In the genomic region with DNA sequence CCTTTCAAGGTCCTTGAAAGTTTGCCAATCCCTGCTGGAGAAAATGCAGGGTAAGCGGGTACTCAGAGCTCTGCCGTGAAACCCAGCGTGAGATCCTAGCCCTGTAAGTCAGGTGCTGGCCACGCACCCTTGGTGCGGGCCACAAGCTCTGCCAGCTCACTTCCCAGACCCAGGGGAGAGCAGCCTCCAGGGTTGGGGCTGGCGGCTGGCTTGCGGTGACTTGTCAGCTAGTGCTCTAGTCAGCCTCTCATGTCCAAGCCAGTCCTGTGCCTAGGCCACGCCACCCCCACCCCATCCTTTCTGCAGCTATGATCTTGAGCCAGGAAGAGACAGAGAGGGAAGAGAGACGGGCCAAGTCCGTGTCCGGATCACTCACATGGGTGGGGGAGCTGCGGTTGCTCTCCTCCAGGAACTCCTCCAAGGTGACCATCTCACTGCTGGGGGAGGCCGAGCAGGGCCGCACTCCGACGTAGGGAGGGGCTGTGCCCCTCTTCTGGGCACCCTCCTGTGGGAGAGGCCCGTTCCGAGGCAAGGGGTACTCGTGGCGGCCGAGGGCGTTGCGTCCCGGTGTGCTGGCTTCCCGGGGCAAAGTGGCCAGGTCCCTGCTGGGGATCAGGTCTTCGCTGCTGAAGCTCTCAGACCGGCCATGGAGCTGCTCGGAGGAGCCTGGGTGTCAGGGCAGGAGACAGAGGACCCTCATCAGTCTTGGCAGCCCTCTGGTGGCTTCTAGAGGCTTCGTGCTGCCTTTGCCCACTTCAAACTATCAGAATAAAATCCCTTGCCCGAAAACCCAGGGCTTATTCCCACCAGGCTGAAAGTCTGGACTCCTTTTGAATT, we compare ENCODE assay signal across 1 cellular context.
TF ChIP-seq lines count a peak whose summit lies in the region.

No MANE protein-coding gene starts in this region.

TF ChIP-seq in K562, 482 proteins besides CTCF, POLR2A, EP300 and RAD21:
- no peak for TF ChIP-seq CBX2 (IDR thresholded peaks at IDR 0.05; ENCODE audit: insufficient read depth, low read length, poor library complexity, severe bottlenecking)
- no peak for TF ChIP-seq ZNF347 (CRISPR knock-in tag; IDR thresholded peaks at IDR 0.05; ENCODE audit: low read depth)
- no peak for TF ChIP-seq MBD2 (IDR thresholded peaks at IDR 0.05; ENCODE audit: borderline replicate concordance, low read depth)
- TF ChIP-seq POLR2G (IDR thresholded peaks at IDR 0.05; ENCODE audit: low read depth, low read length) = 0 out of 2 replicates have a peak, but pooled peaks have one; percentile 21
- TF ChIP-seq ETV6 (IDR thresholded peaks at IDR 0.05; ENCODE audit: borderline replicate concordance in 1 of 2, low read depth in 2 of 2, low read length in 1 of 2) = no peak
- no peak for TF ChIP-seq ETV6 (CRISPR knock-in tag; IDR thresholded peaks at IDR 0.05; ENCODE audit: borderline replicate concordance)
- no peak for TF ChIP-seq ZFP1 (CRISPR knock-in tag; IDR thresholded peaks at IDR 0.05)
- no peak for TF ChIP-seq ZNF445 (CRISPR knock-in tag; IDR thresholded peaks at IDR 0.05; ENCODE audit: low read depth)
